In the genomic region with DNA sequence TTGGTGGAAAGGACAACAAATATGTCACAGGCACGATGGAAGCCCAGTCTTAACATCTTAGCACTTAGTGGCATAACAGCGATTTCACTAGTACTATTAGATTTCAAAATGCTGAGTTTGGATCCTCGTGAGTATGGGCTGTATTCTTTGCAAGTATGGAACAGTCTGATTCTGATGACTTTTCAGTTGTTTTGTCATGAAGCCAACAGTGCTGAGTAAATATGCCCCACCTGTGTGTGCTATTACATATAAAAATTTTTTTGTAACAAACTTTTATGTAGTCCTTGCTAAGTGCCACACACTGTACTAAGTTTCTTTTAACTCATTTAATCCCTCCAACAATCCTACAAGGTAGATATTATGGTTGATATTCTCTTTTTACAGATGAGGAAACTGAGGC, we compare ENCODE assay signal across 25 cellular contexts. TPM values are rescaled to one million over a fixed set of nuclear protein-coding genes. Genes with fewer than 3 reads are reported as not detected.
DNase-seq lines count a peak whose midpoint lies in the region; ATAC-seq and TF ChIP-seq lines count a peak whose summit lies in the region.
"Had no signal": no experiment of that assay in that cellular context is flagged by ENCODE, and none has a peak within 500 bp of the region (broad histone marks: within the 10 kb centered on the region; RNA-seq: fewer than 3 reads in every experiment).

No MANE protein-coding gene starts in this region.

- H4K20me1 ChIP-seq in PC-9 (ENCODE audit: insufficient read depth) = no peaks in the 10 kb centered on the region
- no peaks in the 10 kb centered on the region for H4K20me1 ChIP-seq in neural cell (ENCODE audit: insufficient read depth)

- H3K36me3 ChIP-seq in PC-9 (ENCODE audit: low read depth) (no peaks in the 10 kb centered on the region), esophagus squamous epithelium (peaks cover 0 to 7% (median 0%) of the 10 kb centered on the region in 3 donors), neural cell (ENCODE audit: insufficient read depth, low read length) (no peaks in the 10 kb centered on the region), upper lobe of left lung (no peaks in the 10 kb centered on the region)

- no peak for TF ChIP-seq POLR2A in esophagus squamous epithelium (IDR thresholded peaks at IDR 0.05)
- no peak for TF ChIP-seq POLR2A in upper lobe of left lung (IDR thresholded peaks at IDR 0.05)

- H3K4me2 ChIP-seq in PC-9 (peak overlapping the region; percentile 48), neural cell (ENCODE audit: low read length) (no peak overlapping the region)
- H3K4me2 ChIP-seq: SK-N-SH had no signal

- WGBS in esophagus squamous epithelium, 2 donors = 29 to 45% methylated on average over 3 of the region's 3 CpGs
- WGBS in upper lobe of left lung, 2 donors = 58 to 70% methylated on average over 3 of the region's 3 CpGs

- TF ChIP-seq CTCF in PC-9 (conservative IDR thresholded peaks at IDR 0.05) (no peak), esophagus squamous epithelium (IDR thresholded peaks at IDR 0.05) (no peak), neural cell (IDR thresholded peaks at IDR 0.05; ENCODE audit: poor library complexity, severe bottlenecking) (no peak), upper lobe of left lung (IDR thresholded peaks at IDR 0.05) (no peak)

- BruUV-seq in PC-9 (replicated peaks; lab: Mats Ljungman, UMichigan) = no TSS peak

- H3K27me3 ChIP-seq in PC-9 (ENCODE audit: insufficient read depth, low read depth) (no peaks in the 10 kb centered on the region), esophagus squamous epithelium (no peaks in the 10 kb centered on the region), neural cell (ENCODE audit: insufficient read depth, low read depth, low read length) (no peaks in the 10 kb centered on the region), upper lobe of left lung (no peaks in the 10 kb centered on the region)
- H3K27me3 ChIP-seq: tibial nerve had no signal

- no peaks in the 10 kb centered on the region for H3K79me2 ChIP-seq in PC-9 (ENCODE audit: low read depth)
- no peaks in the 10 kb centered on the region for H3K79me2 ChIP-seq in neural cell (replicated peaks; ENCODE audit: insufficient read depth, low read length)

- H3K4me1 ChIP-seq in PC-9 (replicated peaks; ENCODE audit: insufficient read depth) (peaks cover 49% of the 10 kb centered on the region), esophagus squamous epithelium (peaks cover 16 to 84% (median 43%) of the 10 kb centered on the region in 3 donors), upper lobe of left lung (peaks cover 35 to 50% (median 37%) of the 10 kb centered on the region in 4 donors)

- no peak overlapping the region for H3K4me3 Mint-ChIP-seq in activated T-cell treated with anti-CD3 and anti-CD28 coated beads, Interleukin-2, amount 50 U/mL, for 72 hours
- H3K4me3 Mint-ChIP-seq in effector memory CD8-positive, alpha-beta T cell = no peak overlapping the region
- H3K4me3 Mint-ChIP-seq: activated naive CD8-positive, alpha-beta T cell treated with anti-CD3 and anti-CD28 coated beads for 36 hours; dendritic cell treated with granulocyte-macrophage colony-stimulating factor and Interleukin-4, amounts not matched to agents 40 ng/mL and 50 ng/mL, for 4 days had no signal

- DNase-seq in PC-9 = no peak
- no peak for DNase-seq in esophagus squamous epithelium (lab: John Stamatoyannopoulos, UW)
- DNase-seq in upper lobe of left lung = no peak
- no peak for DNase-seq in activated T-cell treated with anti-CD3 and anti-CD28 coated beads, Interleukin-2, amount 50 U/mL, for 72 hours
- no peak for DNase-seq in effector memory CD8-positive, alpha-beta T cell
- DNase-seq: activated CD4-positive, alpha-beta T cell treated with anti-CD3 and anti-CD28 coated beads for 4 hours; activated effector memory CD4-positive, alpha-beta T cell treated with anti-CD3 and anti-CD28 coated beads, Interleukin-2, amount 50 U/mL, for 16 hours; activated naive CD8-positive, alpha-beta T cell treated with anti-CD3 and anti-CD28 coated beads for 36 hours; activated T-cell treated with anti-CD3 and anti-CD28 coated beads for 4 hours; aorta; caudate nucleus; DND-41; H7; IMR-90; kidney; NCI-H1105; NCI-H2029; NCI-H774; SK-N-SH; stimulated activated naive CD4-positive, alpha-beta T cell treated with Interleukin-2 at 50 U/mL for 16 hours; T-helper 2 cell had no signal

- no peak overlapping the region for H3K27ac Mint-ChIP-seq in activated T-cell treated with anti-CD3 and anti-CD28 coated beads, Interleukin-2, amount 50 U/mL, for 72 hours
- no peak overlapping the region for H3K27ac Mint-ChIP-seq in effector memory CD8-positive, alpha-beta T cell
- H3K27ac Mint-ChIP-seq: activated naive CD8-positive, alpha-beta T cell treated with anti-CD3 and anti-CD28 coated beads for 36 hours had no signal

- H3K9me2 ChIP-seq in PC-9 (ENCODE audit: insufficient read depth) = no peaks in the 10 kb centered on the region
- H3K9me2 ChIP-seq in neural cell (ENCODE audit: insufficient read depth, low read length) = no peaks in the 10 kb centered on the region
- H3K9me2 ChIP-seq: SK-N-SH had no signal

- H3K27me3 Mint-ChIP-seq in activated T-cell treated with anti-CD3 and anti-CD28 coated beads, Interleukin-2, amount 50 U/mL, for 72 hours (ENCODE audit: low read depth) = no peaks in the 10 kb centered on the region
- no peaks in the 10 kb centered on the region for H3K27me3 Mint-ChIP-seq in effector memory CD8-positive, alpha-beta T cell
- H3K27me3 Mint-ChIP-seq: activated naive CD8-positive, alpha-beta T cell treated with anti-CD3 and anti-CD28 coated beads for 36 hours had no signal

- H3F3A ChIP-seq in PC-9 (ENCODE audit: insufficient read depth, low read depth) = peaks cover 25% of the 10 kb centered on the region; the same call in 1 of the 2 replicates
- H3F3A ChIP-seq in neural cell (ENCODE audit: insufficient read depth, low read length, poor library complexity, severe bottlenecking) = no peaks in the 10 kb centered on the region

- CTCF ChIA-PET in PC-9 (lab: Charles Lee) = interaction anchor here (0.7 to 1.2 kb wide), 3 partner anchors 14 to 110 kb away, joined by 3 to 5 read pairs (median 4); no protein-coding TSS in a partner anchor

- ATAC-seq in upper lobe of left lung (ENCODE audit: low FRiP score in 2 of 2) = peak in 1 of 2 donors; percentile 50
- ATAC-seq in activated T-cell treated with anti-CD3 and anti-CD28 coated beads, Interleukin-2, amount 50 U/mL, for 72 hours (replicated peaks in 1 of 2) = no peak
- no peak for ATAC-seq in HG03280 (IDR thresholded peaks at IDR 0.05; ENCODE audit: unreplicated experiment)
- no peak for ATAC-seq in effector memory CD8-positive, alpha-beta T cell (replicated peaks)

- intact Hi-C loops in PC-9 (cut with micrococcal nuclease; ENCODE audit: unreplicated experiment) (loop anchor here (10.0 kb wide), 1 partner anchor 579 kb away; no protein-coding TSS in a partner anchor), esophagus squamous epithelium (cut with DNase I) (loop anchor here (10.0 kb wide), 1 partner anchor 399 kb away; no protein-coding TSS in a partner anchor)

- peak overlapping the region; percentile 28 for H3K27ac ChIP-seq in PC-9
- H3K27ac ChIP-seq in esophagus squamous epithelium = peak overlapping the region; percentile 53 to 73 (median 68)
- H3K27ac ChIP-seq in neural cell (ENCODE audit: low read length) = peak overlapping the region; percentile 31
- peak overlapping the region in 3 of 4 donors; percentile 36 to 50 (median 42) for H3K27ac ChIP-seq in upper lobe of left lung

- H3K9me3 Mint-ChIP-seq in activated T-cell treated with anti-CD3 and anti-CD28 coated beads, Interleukin-2, amount 50 U/mL, for 72 hours = no peaks in the 10 kb centered on the region
- H3K9me3 Mint-ChIP-seq in effector memory CD8-positive, alpha-beta T cell = no peaks in the 10 kb centered on the region
- H3K9me3 Mint-ChIP-seq: activated naive CD8-positive, alpha-beta T cell treated with anti-CD3 and anti-CD28 coated beads for 36 hours; dendritic cell treated with granulocyte-macrophage colony-stimulating factor and Interleukin-4, amounts not matched to agents 40 ng/mL and 50 ng/mL, for 4 days had no signal

- no peak for TF ChIP-seq RAD21 in neural cell (conservative IDR thresholded peaks at IDR 0.05)

- peaks cover 31% of the 10 kb centered on the region for H3K4me1 Mint-ChIP-seq in activated T-cell treated with anti-CD3 and anti-CD28 coated beads, Interleukin-2, amount 50 U/mL, for 72 hours (ENCODE audit: low read depth)
- peaks cover 21 to 24% of the 10 kb centered on the region in 2 donors for H3K4me1 Mint-ChIP-seq in effector memory CD8-positive, alpha-beta T cell (ENCODE audit: low read depth in 2 of 2)

- H3K9ac ChIP-seq in neural cell (ENCODE audit: low read length) = no peak overlapping the region
- H3K9ac ChIP-seq: SK-N-SH had no signal

- H3K9me3 ChIP-seq in PC-9 (ENCODE audit: insufficient read depth, low read depth) = no peaks in the 10 kb centered on the region
- H3K9me3 ChIP-seq in esophagus squamous epithelium = no peaks in the 10 kb centered on the region
- H3K9me3 ChIP-seq in neural cell (ENCODE audit: low read length) = no peaks in the 10 kb centered on the region
- no peaks in the 10 kb centered on the region for H3K9me3 ChIP-seq in upper lobe of left lung
- H3K9me3 ChIP-seq: SK-N-SH, tibial nerve had no signal

- no peak overlapping the region for H2AFZ ChIP-seq in PC-9
- no peak overlapping the region for H2AFZ ChIP-seq in neural cell (ENCODE audit: low read depth, low read length)

- TF ChIP-seq EP300 in neural cell (conservative IDR thresholded peaks at IDR 0.05; ENCODE audit: poor library complexity, severe bottlenecking) (no peak), upper lobe of left lung (IDR thresholded peaks at IDR 0.05) (no peak)

- POLR2A ChIA-PET in PC-9 (lab: Charles Lee; ENCODE audit: unreplicated experiment) = interaction anchor here (0.5 to 1.2 kb wide), 3 partner anchors 41 to 399 kb away, joined by 3 to 8 read pairs (median 6); no protein-coding TSS in a partner anchor

- H3K36me3 Mint-ChIP-seq in activated T-cell treated with anti-CD3 and anti-CD28 coated beads, Interleukin-2, amount 50 U/mL, for 72 hours (ENCODE audit: insufficient read depth in 2 of 2) = no peaks in the 10 kb centered on the region
- H3K36me3 Mint-ChIP-seq in effector memory CD8-positive, alpha-beta T cell (ENCODE audit: insufficient read depth) = peaks cover 11% of the 10 kb centered on the region
- H3K36me3 Mint-ChIP-seq: activated naive CD8-positive, alpha-beta T cell treated with anti-CD3 and anti-CD28 coated beads for 36 hours had no signal

- H3K4me3 ChIP-seq in PC-9 (no peak overlapping the region), esophagus squamous epithelium (no peak overlapping the region), neural cell (ENCODE audit: low read length) (no peak overlapping the region), upper lobe of left lung (no peak overlapping the region)
- H3K4me3 ChIP-seq: tibial nerve had no signal

TF ChIP-seq in neural cell, 6 proteins besides CTCF, POLR2A, EP300 and RAD21 (continues in another document):
- no peak for TF ChIP-seq POLR2AphosphoS5 (IDR thresholded peaks at IDR 0.05)
- no peak for TF ChIP-seq EZH2 (IDR thresholded peaks at IDR 0.05; ENCODE audit: borderline replicate concordance, insufficient read depth, low read length, poor library complexity, severe bottlenecking)

RNA-seq across cellular contexts. Expression of a gene that starts 30.8 kb away (rescaled TPM):
- 21.6 and 23.1 TPM in 2 replicates for total RNA-seq in PC-9 (2021)
- 10 to 100 TPM; 10.4 to 88.9 (median 18.6) TPM for total RNA-seq in esophagus squamous epithelium
- 70.3 and 75.5 TPM in 2 replicates for polyA plus RNA-seq in neural cell
- 211 and 242 TPM in 2 replicates for polyA minus RNA-seq in neural cell
- total RNA-seq in upper lobe of left lung = 100 to 1,000 TPM in 1 of 6 donors, 10 to 100 TPM in 5; 27.2 to 112 (median 39.6) TPM
- 1 to 10 TPM; 5.3 to 5.4 TPM for total RNA-seq in activated T-cell treated with anti-CD3 and anti-CD28 coated beads, Interleukin-2, amount 50 U/mL, for 72 hours
